Comparison of ENCODE assay signal across 8 cellular contexts in genomic region chr6:13487122-13488014, GRCh38. TPM values are rescaled to one million over a fixed set of nuclear protein-coding genes. Genes with fewer than 3 reads are reported as not detected.
A peak's percentile ranks its signal among the peaks of the same experiment; 100 is the strongest.
DNase-seq lines count a peak whose midpoint lies in the region; ATAC-seq and TF ChIP-seq lines count a peak whose summit lies in the region.

A gene with protein sequence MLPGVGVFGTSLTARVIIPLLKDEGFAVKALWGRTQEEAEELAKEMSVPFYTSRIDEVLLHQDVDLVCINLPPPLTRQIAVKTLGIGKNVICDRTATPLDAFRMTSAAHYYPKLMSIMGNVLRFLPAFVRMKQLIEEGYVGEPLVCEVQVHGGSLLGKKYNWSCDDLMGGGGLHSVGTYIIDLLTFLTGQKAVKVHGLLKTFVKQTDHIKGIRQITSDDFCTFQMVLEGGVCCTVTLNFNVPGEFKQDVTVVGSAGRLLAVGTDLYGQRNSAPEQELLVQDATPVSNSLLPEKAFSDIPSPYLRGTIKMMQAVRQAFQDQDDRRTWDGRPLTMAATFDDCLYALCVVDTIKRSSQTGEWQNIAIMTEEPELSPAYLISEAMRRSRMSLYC (minus strand): TSS chr6:13487600. CDS start chr6:13486890, 710 bp downstream.

- no peaks in the 10 kb centered on the region for H3K9me3 Mint-ChIP-seq in activated B cell treated with CpG ODN at 0.5 μM for 24 hours
- H3K9me3 Mint-ChIP-seq in central memory CD8-positive, alpha-beta T cell = no peaks in the 10 kb centered on the region

- peak within 1 kb of the TSS; percentile 85 for H3K27ac Mint-ChIP-seq in activated B cell treated with CpG ODN at 0.5 μM for 24 hours
- H3K27ac Mint-ChIP-seq in central memory CD8-positive, alpha-beta T cell (ENCODE audit: low read depth) = peak within 1 kb of the TSS; percentile 52

- H3K4me3 ChIP-seq in AG04449 (ENCODE audit: low read depth, low read length) = peak within 1 kb of the TSS; percentile 68

- H3K4me3 Mint-ChIP-seq in activated B cell treated with CpG ODN at 0.5 μM for 24 hours = peak within 1 kb of the TSS; percentile 90
- H3K4me3 Mint-ChIP-seq in central memory CD8-positive, alpha-beta T cell = peak within 1 kb of the TSS; percentile 89

- peaks cover 3% of the 10 kb centered on the region for H3K36me3 Mint-ChIP-seq in activated B cell treated with CpG ODN at 0.5 μM for 24 hours (ENCODE audit: low read depth)
- H3K36me3 Mint-ChIP-seq in central memory CD8-positive, alpha-beta T cell (ENCODE audit: insufficient read depth) = no peaks in the 10 kb centered on the region

- no peak for DNase-seq in AG04449 (ENCODE audit: low read depth, low spot score)
- DNase-seq in NCI-H2196 (lab: John Stamatoyannopoulos, UW; ENCODE audit: unreplicated experiment) = peak; percentile 87
- DNase-seq in activated B cell treated with CpG ODN at 0.5 μM for 24 hours = peak; percentile 81
- peak; percentile 34 to 40 for DNase-seq in central memory CD8-positive, alpha-beta T cell (ENCODE audit: low spot score in 2 of 2)
- peak; percentile 94 for DNase-seq in islet precursor cell
- peak; percentile 53 to 75 (median 69) for DNase-seq in stimulated activated CD4-positive, alpha-beta T cell treated with anti-CD3 and anti-CD28 coated beads, Interleukin-12 subunit alpha, Interleukin-12 subunit beta, amount 100 ng/mL, for 48 hours (ENCODE audit: low read depth in 2 of 3, low spot score in 1 of 3)

- H3K27me3 Mint-ChIP-seq in activated B cell treated with CpG ODN at 0.5 μM for 24 hours = no peaks in the 10 kb centered on the region
- no peaks in the 10 kb centered on the region for H3K27me3 Mint-ChIP-seq in central memory CD8-positive, alpha-beta T cell

- POLR2A ChIA-PET in AG04449 (lab: Yijun Ruan, JAX) (interaction anchor here (0.9 to 1.3 kb wide), 4 partner anchors 11 to 132 kb away, joined by 3 to 5 read pairs (median 3); partner anchors contain the start of genes NOL7 and SIRT5), activated B cell treated with CpG ODN at 0.5 μM for 24 hours (lab: Charles Lee) (interaction anchor here (0.6 to 5.2 kb wide), 15 partner anchors 9 to 630 kb away, joined by 3 to 34 read pairs (median 6); partner anchors contain the start of genes CD83, NOL7, SIRT5 and TBC1D7)

- intact Hi-C loops in activated B cell treated with CpG ODN at 0.5 μM for 24 hours (cut with micrococcal nuclease) = loop anchor here (1.0 to 2.0 kb wide), 7 partner anchors 17 to 327 kb away; partner anchors contain the start of genes MCUR1 and NOL7

- peaks cover 44% of the 10 kb centered on the region for H3K4me1 Mint-ChIP-seq in activated B cell treated with CpG ODN at 0.5 μM for 24 hours
- peaks cover 47% of the 10 kb centered on the region for H3K4me1 Mint-ChIP-seq in central memory CD8-positive, alpha-beta T cell

- ATAC-seq in GM18868 (IDR thresholded peaks at IDR 0.05; ENCODE audit: unreplicated experiment) (peak; percentile 75), HG03097 (IDR thresholded peaks at IDR 0.05; ENCODE audit: low FRiP score, unreplicated experiment) (peak; percentile 69), activated B cell treated with CpG ODN at 0.5 μM for 24 hours (ENCODE audit: low read depth) (peak; percentile 80)
- ATAC-seq in central memory CD8-positive, alpha-beta T cell (replicated peaks; ENCODE audit: extremely low read depth, poor library complexity, severe bottlenecking) = peak; percentile 74

- peak; percentile 6 for TF ChIP-seq CTCF in AG04449 (IDR thresholded peaks at IDR 0.05; ENCODE audit: insufficient read depth, low read length, missing control alignments)
- TF ChIP-seq CTCF in activated B cell treated with CpG ODN at 0.5 μM for 24 hours (IDR thresholded peaks at IDR 0.05) = no peak

- CTCF ChIA-PET in AG04449 (lab: Yijun Ruan, JAX) (interaction anchor here (1.0 to 1.4 kb wide), 6 partner anchors 51 to 157 kb away, joined by 3 to 6 read pairs (median 3); partner anchors contain the start of gene SIRT5), activated B cell treated with CpG ODN at 0.5 μM for 24 hours (lab: Charles Lee) (interaction anchor here (0.9 to 4.3 kb wide), 6 partner anchors 30 to 128 kb away, joined by 3 to 15 read pairs (median 4); partner anchors contain the start of genes NOL7 and SIRT5)

RNA-seq across cellular contexts. Expression of the gene that starts here (rescaled TPM):
- 8.3 and 8.4 TPM in 2 replicates for total RNA-seq in activated B cell treated with CpG ODN at 0.5 μM for 24 hours
